ENCODE assay signal across 8 cellular contexts in genomic region chr22:20320659-20321551, GRCh38. TPM values are rescaled to one million over a fixed set of nuclear protein-coding genes. Genes with fewer than 3 reads are reported as not detected.
DNase-seq lines count a peak whose midpoint lies in the region; ATAC-seq and TF ChIP-seq lines count a peak whose summit lies in the region.
"Not testable (repeated sequence)": the region's sequence is repeated elsewhere in the genome, so short reads cannot be mapped to it uniquely, and the experiment has no call there.

No MANE protein-coding gene starts in this region.

- not testable (repeated sequence) for H3K27me3 ChIP-seq in SJSA1 (replicated peaks); endodermal cell (ENCODE audit: control insufficient read depth, insufficient read depth, low read length, poor library complexity, severe bottlenecking); neuron (ENCODE audit: insufficient read depth, low read length)

- peak overlapping the region; percentile 96 for H3K9ac ChIP-seq in endodermal cell (ENCODE audit: extremely low read depth, low read length, poor library complexity, severe bottlenecking)

- H3K9me3 Mint-ChIP-seq in CD14-positive monocyte; activated naive CD4-positive, alpha-beta T cell treated with anti-CD3 and anti-CD28 coated beads, Interleukin-2, amount 50 U/mL, for 72 hours; endodermal cell; immature natural killer cell: not testable (repeated sequence)

- H3K4me1 ChIP-seq in SJSA1 (replicated peaks) = peaks cover 29% of the 10 kb centered on the region
- not testable (repeated sequence) for H3K4me1 ChIP-seq in endodermal cell (ENCODE audit: control insufficient read depth, insufficient read depth, low read length)
- H3K4me1 ChIP-seq in neuron (ENCODE audit: insufficient read depth, low read length) = peaks cover 32% of the 10 kb centered on the region

- peaks cover 39% of the 10 kb centered on the region for H3K4me1 Mint-ChIP-seq in CD14-positive monocyte
- peaks cover 33% of the 10 kb centered on the region for H3K4me1 Mint-ChIP-seq in endodermal cell
- peaks cover 39 to 47% of the 10 kb centered on the region in 2 donors for H3K4me1 Mint-ChIP-seq in immature natural killer cell

- H3K36me3 ChIP-seq in SJSA1; endodermal cell (ENCODE audit: control insufficient read depth, insufficient read depth, low read length); neuron (ENCODE audit: insufficient read depth, low read length): not testable (repeated sequence)

- peak; percentile 9 for ATAC-seq in HG03135 (IDR thresholded peaks at IDR 0.05; ENCODE audit: unreplicated experiment)
- peak in 1 of 2 donors; percentile 0 for ATAC-seq in activated naive CD4-positive, alpha-beta T cell treated with anti-CD3 and anti-CD28 coated beads, Interleukin-2, amount 50 U/mL, for 72 hours

- peak overlapping the region; percentile 91 for H2AFZ ChIP-seq in neuron (ENCODE audit: low read depth, low read length)

- WGBS in endodermal cell (ENCODE audit: insufficient coverage in 1 of 2, insufficient read length in 1 of 2), 2 experiments = 52 to 57% methylated on average over 14 to 20 of the region's 20 CpGs

- H3K4me3 Mint-ChIP-seq in CD14-positive monocyte (peak overlapping the region; percentile 91 to 95), endodermal cell (peak overlapping the region; percentile 82), immature natural killer cell (peak overlapping the region; percentile 88 to 94 (median 91))

- intact Hi-C loops in CD14-positive monocyte (cut with micrococcal nuclease) = not testable (repeated sequence)

- H3K27ac Mint-ChIP-seq in CD14-positive monocyte = peak overlapping the region in 5 of 7 donors; percentile 46 to 87 (median 70)
- peak overlapping the region; percentile 87 to 91 for H3K27ac Mint-ChIP-seq in activated naive CD4-positive, alpha-beta T cell treated with anti-CD3 and anti-CD28 coated beads, Interleukin-2, amount 50 U/mL, for 72 hours
- peak overlapping the region; percentile 77 for H3K27ac Mint-ChIP-seq in endodermal cell
- H3K27ac Mint-ChIP-seq in immature natural killer cell = peak overlapping the region; percentile 23 to 90 (median 76)

- not testable (repeated sequence) for H3K27me3 Mint-ChIP-seq in CD14-positive monocyte (ENCODE audit: low read depth in 3 of 3); endodermal cell (ENCODE audit: insufficient read depth); immature natural killer cell (ENCODE audit: low read depth in 3 of 3)

- H3K27ac ChIP-seq in SJSA1 = peak overlapping the region; percentile 57
- H3K27ac ChIP-seq in endodermal cell (ENCODE audit: low read depth, low read length) = peak overlapping the region; percentile 83
- H3K27ac ChIP-seq in temporal lobe (ENCODE audit: low read depth, low read length) = peak overlapping the region; percentile 84

- H3K4me3 ChIP-seq in SJSA1 = peak overlapping the region; percentile 73
- peak overlapping the region; percentile 87 for H3K4me3 ChIP-seq in endodermal cell (ENCODE audit: low read length)
- H3K4me3 ChIP-seq in neuron (ENCODE audit: low read length) = peak overlapping the region; percentile 97

- not testable (repeated sequence) for TF ChIP-seq CTCF in CD14-positive monocyte (IDR thresholded peaks at IDR 0.05); endodermal cell (conservative IDR thresholded peaks at IDR 0.05)

- H3K9me3 ChIP-seq in SJSA1 (replicated peaks); endodermal cell (ENCODE audit: control insufficient read depth, low read length); neuron (ENCODE audit: low read length): not testable (repeated sequence)

- DNase-seq in CD14-positive monocyte (ENCODE audit: low spot score) (peak; percentile 41), SJSA1 (ENCODE audit: low read depth in 1 of 2, low spot score in 2 of 2) (peak; percentile 24 to 30)
- DNase-seq in activated naive CD4-positive, alpha-beta T cell treated with anti-CD3 and anti-CD28 coated beads, Interleukin-2, amount 50 U/mL, for 72 hours (ENCODE audit: low spot score in 2 of 2) = peak in 1 of 2 donors; percentile 5
- not testable (repeated sequence) for DNase-seq in endodermal cell, immature natural killer cell

- H3K36me3 Mint-ChIP-seq in CD14-positive monocyte; activated naive CD4-positive, alpha-beta T cell treated with anti-CD3 and anti-CD28 coated beads, Interleukin-2, amount 50 U/mL, for 72 hours; endodermal cell (ENCODE audit: low read depth); immature natural killer cell: not testable (repeated sequence)

RNA-seq across cellular contexts. Expression of gene DGCR6L, which starts 1.0 kb away (rescaled TPM):
- 10 to 100 TPM; 56.3 to 62.8 TPM for polyA plus RNA-seq in CD14-positive monocyte
- total RNA-seq in SJSA1 (2014; rRNA removed; shearing (Covaris generic)) = 93.1 and 101 TPM in 2 replicates
- 10 to 100 TPM in 1 of 2 donors, 1 to 10 TPM in 1; 8.6 to 29.6 TPM for total RNA-seq in activated naive CD4-positive, alpha-beta T cell treated with anti-CD3 and anti-CD28 coated beads, Interleukin-2, amount 50 U/mL, for 72 hours
- 10 to 100 TPM; 51.3 to 53.7 TPM for total RNA-seq in endodermal cell
- 47.1 TPM for polyA plus RNA-seq in endodermal cell (2013, experiment 1 of 2)
- polyA plus RNA-seq in endodermal cell (2013, experiment 2 of 2) = 44.6 TPM
- 100 to 1,000 TPM; 143 to 160 (median 147) TPM for polyA plus RNA-seq in immature natural killer cell
- 23.1 TPM for total RNA-seq in temporal lobe

RNA-seq across cellular contexts. Expression of gene RTN4R, which starts 52.8 kb away (rescaled TPM):
- polyA plus RNA-seq in CD14-positive monocyte = not detected
- total RNA-seq in SJSA1 (2014; rRNA removed; shearing (Covaris generic)) = 0.05 TPM in 1 of 2 replicates, not detected in the other
- total RNA-seq in activated naive CD4-positive, alpha-beta T cell treated with anti-CD3 and anti-CD28 coated beads, Interleukin-2, amount 50 U/mL, for 72 hours = 1 to 10 TPM; 1.1 to 2.2 TPM
- 10 to 100 TPM; 12.8 to 17.7 TPM for total RNA-seq in endodermal cell
- polyA plus RNA-seq in endodermal cell (2013, experiment 1 of 2) = 28.2 TPM
- 24.1 TPM for polyA plus RNA-seq in endodermal cell (2013, experiment 2 of 2)
- polyA plus RNA-seq in immature natural killer cell = 1 to 10 TPM; 1.1 to 3.9 (median 2.2) TPM
- 7.6 TPM for total RNA-seq in temporal lobe
